In genomic region chr12:52057958-52058576, GRCh38 we compare ENCODE assay signal across 21 cellular contexts. TPM values are rescaled to one million over a fixed set of nuclear protein-coding genes. Genes with fewer than 3 reads are reported as not detected.
DNase-seq lines count a peak whose midpoint lies in the region; ATAC-seq, FAIRE-seq and TF ChIP-seq lines count a peak whose summit lies in the region.
"Had no signal": no experiment of that assay in that cellular context is flagged by ENCODE, and none has a peak within 500 bp of the region (broad histone marks: within the 10 kb centered on the region; RNA-seq: fewer than 3 reads in every experiment).

No MANE protein-coding gene starts in this region.

- no peak overlapping the region for H3K9ac ChIP-seq in GM12878 (ENCODE audit: control insufficient read depth, insufficient read depth, low read length)
- H3K9ac ChIP-seq: BLaER1 had no signal

- no peak overlapping the region for H2AFZ ChIP-seq in GM12878 (ENCODE audit: control insufficient read depth, low read depth, low read length)

- CTCF ChIA-PET in Calu3 (lab: Charles Lee) (no interaction called here), GM12878 (lab: Yijun Ruan, JAX) (interaction anchor here (1.4 to 1.5 kb wide), 2 partner anchors 14 to 32 kb away, joined by 5 to 7 read pairs; no protein-coding TSS in a partner anchor)

- no peaks in the 10 kb centered on the region for H3K27me3 Mint-ChIP-seq in Calu3 (ENCODE audit: unreplicated experiment)
- H3K27me3 Mint-ChIP-seq: CD4-positive, alpha-beta memory T cell had no signal

- intact Hi-C loops in Calu3 (cut with micrococcal nuclease; ENCODE audit: unreplicated experiment), result no loop called here
- intact Hi-C loops in GM12878 (cut with micrococcal nuclease; ENCODE audit: unreplicated experiment), result no loop called here

- no peaks in the 10 kb centered on the region for H3K27me3 ChIP-seq in GM12878 (replicated peaks in 1 of 2; ENCODE audit: control insufficient read depth in 2 of 2, insufficient read depth in 2 of 2, low read length in 1 of 2)
- no peaks in the 10 kb centered on the region for H3K27me3 ChIP-seq in gastroesophageal sphincter
- H3K27me3 ChIP-seq: BLaER1 had no signal

- H4K20me1 ChIP-seq in GM12878 (ENCODE audit: control insufficient read depth, insufficient read depth), result no peaks in the 10 kb centered on the region

- H3K9me3 ChIP-seq in GM12878 (replicated peaks; ENCODE audit: control insufficient read depth, insufficient read depth, low read length) (no peaks in the 10 kb centered on the region), gastroesophageal sphincter (no peaks in the 10 kb centered on the region)
- H3K9me3 ChIP-seq: BLaER1 had no signal

- H3K27ac Mint-ChIP-seq in Calu3 (ENCODE audit: unreplicated experiment), result no peak overlapping the region

- no peak for TF ChIP-seq CTCF in Calu3 (IDR thresholded peaks at IDR 0.05; ENCODE audit: unreplicated experiment)
- TF ChIP-seq CTCF in GM12878 (IDR thresholded peaks at IDR 0.05 in 2 of 3, conservative IDR thresholded peaks at IDR 0.05 in 1 of 3; ENCODE audit: control insufficient read depth in 2 of 3, extremely low read depth in 1 of 3, insufficient read depth in 1 of 3, low read depth in 3 of 3, low read length in 3 of 3), result no peak
- TF ChIP-seq CTCF in gastroesophageal sphincter (IDR thresholded peaks at IDR 0.05), result no peak

- BruUV-seq in Calu3 (replicated peaks; lab: Mats Ljungman, UMichigan) (TSS peak; percentile 2), GM12878 (replicated peaks; lab: Mats Ljungman, UMichigan) (TSS peak; percentile 17)

- no peaks in the 10 kb centered on the region for H3K4me1 Mint-ChIP-seq in Calu3 (ENCODE audit: low read depth, unreplicated experiment)

- H3K27ac ChIP-seq in GM12878 (ENCODE audit: control insufficient read depth, insufficient read depth) (no peak overlapping the region), gastroesophageal sphincter (peak overlapping the region in 3 of 4 donors; percentile 96 to 100 (median 98)), substantia nigra (ENCODE audit: low read depth, low read length, poor library complexity, severe bottlenecking) (peak overlapping the region; percentile 40)
- H3K27ac ChIP-seq: BLaER1 had no signal

- peaks cover 41% of the 10 kb centered on the region for H3K36me3 Mint-ChIP-seq in Calu3 (ENCODE audit: insufficient read depth, unreplicated experiment)
- H3K36me3 Mint-ChIP-seq: CD4-positive, alpha-beta memory T cell had no signal

- H3K4me2 ChIP-seq in GM12878 (ENCODE audit: control insufficient read depth, insufficient read depth), result no peak overlapping the region
- H3K4me2 ChIP-seq: BLaER1 had no signal

- TF ChIP-seq POLR2A in GM12878 (IDR thresholded peaks at IDR 0.05; ENCODE audit: low read depth, low read length) (no peak), gastroesophageal sphincter (IDR thresholded peaks at IDR 0.05) (no peak)

- H3K36me3 ChIP-seq in GM12878 (ENCODE audit: control insufficient read depth in 2 of 2, insufficient read depth in 2 of 2, low read length in 1 of 2) (no peaks in the 10 kb centered on the region; a peak in 1 of 4 replicates), gastroesophageal sphincter (peaks cover 0 to 64% of the 10 kb centered on the region in 2 donors)

- DNase-seq in Calu3, result no peak
- DNase-seq in GM12878 (ENCODE audit: low read depth, low spot score), result no peak
- no peak for DNase-seq in substantia nigra (lab: John Stamatoyannopoulos, UW)
- no peak for DNase-seq in H4 (ENCODE audit: low spot score)
- DNase-seq in SW480 (ENCODE audit: low spot score), result no peak
- DNase-seq: DMS53, EL, NCI-H187 treated with DMSO at 0.1 percent for 48 hours, NCI-H2227 treated with DMSO at 0.1 percent for 48 hours, NCI-H774, OCI-M1, RPMI8226, SIG-M5 had no signal

- RAD21 ChIA-PET in GM12878 (lab: Charles Lee; ENCODE audit: unreplicated experiment), result interaction anchor here (1.5 kb wide), 1 partner anchor 24 kb away, joined by 3 read pairs; no protein-coding TSS in a partner anchor

- no peak overlapping the region for H3K4me3 ChIP-seq in GM12878
- H3K4me3 ChIP-seq in gastroesophageal sphincter, result no peak overlapping the region
- H3K4me3 ChIP-seq: BLaER1 had no signal

- 50% methylated on average over 10 of the region's 10 CpGs for WGBS in GM12878 (ENCODE audit: insufficient coverage, insufficient replicate concordance, low lambda C conversion rate, missing lambda C conversion rate)
- WGBS in gastroesophageal sphincter (ENCODE audit: low coverage in 1 of 2), 2 donors, result 87 to 95% methylated on average over 4 to 9 of the region's 10 CpGs

- in situ Hi-C loops in GM12878 (cut with MboI), result no loop called here

- H3K4me1 ChIP-seq in GM12878 (ENCODE audit: control insufficient read depth, insufficient read depth, low read length), result no peaks in the 10 kb centered on the region
- peaks cover 0 to 82% (median 5%) of the 10 kb centered on the region in 3 donors for H3K4me1 ChIP-seq in gastroesophageal sphincter

- no peak for ATAC-seq in GM12878
- ATAC-seq in gastroesophageal sphincter, result no peak
- no peak for ATAC-seq in GM19397 (IDR thresholded peaks at IDR 0.05; ENCODE audit: unreplicated experiment)

- no peaks in the 10 kb centered on the region for H3K9me3 Mint-ChIP-seq in Calu3 (ENCODE audit: low read depth, unreplicated experiment)
- H3K9me3 Mint-ChIP-seq: CD4-positive, alpha-beta memory T cell had no signal

- no peaks in the 10 kb centered on the region for H3K79me2 ChIP-seq in GM12878 (ENCODE audit: control insufficient read depth, insufficient read depth, low read length)

- TF ChIP-seq EP300 in GM12878 (IDR thresholded peaks at IDR 0.05; ENCODE audit: borderline replicate concordance in 1 of 2, control insufficient read depth in 1 of 2, low read depth in 2 of 2, low read length in 2 of 2), result no peak
- no peak for TF ChIP-seq EP300 in gastroesophageal sphincter (IDR thresholded peaks at IDR 0.05)

- SMC1A ChIA-PET in GM12878 (lab: Charles Lee; ENCODE audit: uncharacterized antibody, unreplicated experiment), result no interaction called here

- TF ChIP-seq RAD21 in GM12878 (IDR thresholded peaks at IDR 0.05; ENCODE audit: insufficient read depth, low read depth, low read length), result no peak

- no peak for FAIRE-seq in GM12878 (lab: Jason Lieb, UNC)
- FAIRE-seq: GM12891, H1 had no signal

- POLR2A ChIA-PET in GM12878 (lab: Charles Lee), result no interaction called here

- H3K4me3 Mint-ChIP-seq in Calu3 (ENCODE audit: low read depth, unreplicated experiment), result no peak overlapping the region
- H3K4me3 Mint-ChIP-seq: CD4-positive, alpha-beta memory T cell had no signal

RNA-seq across cellular contexts. Expression of gene NR4A1, which starts 6.8 kb away (rescaled TPM):
- total RNA-seq in Calu3 (2022), result 18.0 and 18.9 TPM in 2 replicates
- total RNA-seq in GM12878 (2013; cell fraction: nucleolus; rRNA removed), result 9.2 and 12.6 TPM in 2 replicates
- 2.4 and 4.1 TPM in 2 replicates for total RNA-seq in GM12878 (2014; rRNA removed)
- 1.5 and 2.2 TPM in 2 replicates for total RNA-seq in GM12878 (2014; rRNA removed; fragmentation: Illumina TruSeq; extraction: Trizol)
- 7.9 TPM in 2 replicates for total RNA-seq in GM12878 (2021)
- 1.5 TPM for polyA plus RNA-seq in GM12878 (2011; ENCODE audit: low read depth)
- 1.3 and 2.9 TPM in 2 replicates for polyA plus RNA-seq in GM12878 (2011; rRNA removed)
- 5.8 and 7.7 TPM in 2 replicates for polyA plus RNA-seq in GM12878 (2011; cell fraction: cytosol; rRNA removed)
- 20.2 and 21.4 TPM in 2 replicates for polyA plus RNA-seq in GM12878 (2011; cell fraction: nucleus; rRNA removed)
- polyA plus RNA-seq in GM12878 (2012), result 4.3 and 15.3 TPM in 2 replicates
- polyA plus RNA-seq in GM12878 (2014; fragmentation: Illumina TruSeq; extraction: Trizol), result 1.2 and 2.0 TPM in 2 replicates
- polyA plus RNA-seq in GM12878 (2014; fragmentation: Nextera tagmentation; extraction: Ambion mirVana), result under 1 TPM in 1 of 2 experiments, not detected in 1; 0.05 TPM
- polyA plus RNA-seq in GM12878 (2014; rRNA removed), result 5.9 TPM in 2 replicates
- polyA plus RNA-seq in GM12878 (2016; fragmentation: Nextera tagmentation; extraction: Ambion mirVana), result 1 to 10 TPM; 1.5 to 1.9 TPM
- 3.7 and 8.3 TPM in 2 replicates for polyA minus RNA-seq in GM12878 (2011; rRNA and poly(A)+ RNA removed)
- polyA minus RNA-seq in GM12878 (2011; cell fraction: cytosol; rRNA and poly(A)+ RNA removed), result 6.8 and 7.4 TPM in 2 replicates
- polyA minus RNA-seq in GM12878 (2011; cell fraction: nucleus; rRNA and poly(A)+ RNA removed), result 14.4 and 17.9 TPM in 2 replicates
- 10 to 100 TPM; 29.9 to 67.2 (median 35.2) TPM for total RNA-seq in gastroesophageal sphincter
- 0.16 and 0.54 TPM in 2 replicates for total RNA-seq in H4 (2014; rRNA removed; shearing (Covaris generic))

RNA-seq across cellular contexts. Expression of gene ATG101, which starts 11.7 kb away (rescaled TPM):
- total RNA-seq in Calu3 (2022) (32.8 and 35.0 TPM in 2 replicates), GM12878 (2014; rRNA removed) (44.5 and 44.8 TPM in 2 replicates), GM12878 (2014; rRNA removed; fragmentation: Illumina TruSeq; extraction: Trizol) (21.5 and 21.9 TPM in 2 replicates), GM12878 (2021) (33.8 and 36.5 TPM in 2 replicates), gastroesophageal sphincter (10 to 100 TPM; 36.7 to 60.2 (median 52.6) TPM)
- total RNA-seq in GM12878 (2013; cell fraction: nucleolus; rRNA removed), result 13.7 and 15.2 TPM in 2 replicates
- polyA plus RNA-seq in GM12878 (2011; ENCODE audit: low read depth), result 21.8 TPM
- polyA plus RNA-seq in GM12878 (2011; rRNA removed) (31.4 and 49.8 TPM in 2 replicates), GM12878 (2014; fragmentation: Illumina TruSeq; extraction: Trizol) (10.4 and 26.0 TPM in 2 replicates), GM12878 (2014; fragmentation: Nextera tagmentation; extraction: Ambion mirVana) (1 to 10 TPM; 2.7 to 5.6 TPM), GM12878 (2014; rRNA removed) (42.7 and 43.1 TPM in 2 replicates), GM12878 (2016; fragmentation: Nextera tagmentation; extraction: Ambion mirVana) (10 to 100 TPM; 34.1 to 40.5 TPM)
- polyA plus RNA-seq in GM12878 (2011; cell fraction: cytosol; rRNA removed), result 64.4 and 85.9 TPM in 2 replicates
- polyA plus RNA-seq in GM12878 (2011; cell fraction: nucleus; rRNA removed), result 34.2 and 44.8 TPM in 2 replicates
- polyA plus RNA-seq in GM12878 (2012), result 26.6 and 32.8 TPM in 2 replicates
- 48.9 and 54.6 TPM in 2 replicates for polyA minus RNA-seq in GM12878 (2011; rRNA and poly(A)+ RNA removed)
- 9.0 and 11.8 TPM in 2 replicates for polyA minus RNA-seq in GM12878 (2011; cell fraction: cytosol; rRNA and poly(A)+ RNA removed)
- 12.6 and 24.2 TPM in 2 replicates for polyA minus RNA-seq in GM12878 (2011; cell fraction: nucleus; rRNA and poly(A)+ RNA removed)
- 57.5 and 63.0 TPM in 2 replicates for total RNA-seq in H4 (2014; rRNA removed; shearing (Covaris generic))

RNA-seq across cellular contexts. Expression of gene SMIM41, which starts 21.4 kb away (rescaled TPM):
- total RNA-seq in Calu3 (2022) (not detected in 2 replicates), GM12878 (2014; rRNA removed) (not detected in 2 replicates), GM12878 (2014; rRNA removed; fragmentation: Illumina TruSeq; extraction: Trizol) (not detected in 2 replicates), GM12878 (2021) (0.19 TPM in 1 of 2 replicates, not detected in the other), gastroesophageal sphincter (10 to 100 TPM in 1 of 4 donors, 1 to 10 TPM in 3; 4.0 to 12.8 (median 4.6) TPM)
- total RNA-seq in GM12878 (2013; cell fraction: nucleolus; rRNA removed), result 0.27 TPM in 1 of 2 replicates, not detected in the other
- not detected for polyA plus RNA-seq in GM12878 (2011; ENCODE audit: low read depth)
- polyA plus RNA-seq in GM12878 (2011; rRNA removed) (not detected in 2 replicates), GM12878 (2014; fragmentation: Illumina TruSeq; extraction: Trizol) (not detected in 2 replicates), GM12878 (2014; fragmentation: Nextera tagmentation; extraction: Ambion mirVana) (not detected), GM12878 (2014; rRNA removed) (not detected in 2 replicates), GM12878 (2016; fragmentation: Nextera tagmentation; extraction: Ambion mirVana) (not detected)
- not detected in 2 replicates for polyA plus RNA-seq in GM12878 (2011; cell fraction: cytosol; rRNA removed)
- not detected in 2 replicates for polyA plus RNA-seq in GM12878 (2011; cell fraction: nucleus; rRNA removed)
- polyA plus RNA-seq in GM12878 (2012), result not detected in 2 replicates
- polyA minus RNA-seq in GM12878 (2011; rRNA and poly(A)+ RNA removed), result not detected in 2 replicates
- polyA minus RNA-seq in GM12878 (2011; cell fraction: cytosol; rRNA and poly(A)+ RNA removed), result not detected in 2 replicates
- 0.86 TPM in 1 of 2 replicates, not detected in the other for polyA minus RNA-seq in GM12878 (2011; cell fraction: nucleus; rRNA and poly(A)+ RNA removed)
- total RNA-seq in H4 (2014; rRNA removed; shearing (Covaris generic)), result not detected in 2 replicates
- total RNA-seq: CD4-positive, alpha-beta memory T cell; HT-29; M059J had no signal
- polyA plus RNA-seq: CD4-positive, alpha-beta memory T cell had no signal

RNA-seq across cellular contexts. Expression of gene TAMALIN, which starts 51.3 kb away (rescaled TPM):
- total RNA-seq in Calu3 (2022) (0.34 TPM in 1 of 2 replicates, not detected in the other), GM12878 (2014; rRNA removed) (0.23 and 0.38 TPM in 2 replicates), GM12878 (2014; rRNA removed; fragmentation: Illumina TruSeq; extraction: Trizol) (0.14 and 0.58 TPM in 2 replicates), GM12878 (2021) (0.35 and 0.49 TPM in 2 replicates), gastroesophageal sphincter (10 to 100 TPM; 11.8 to 18.0 (median 16.1) TPM)
- 6.8 and 7.1 TPM in 2 replicates for total RNA-seq in GM12878 (2013; cell fraction: nucleolus; rRNA removed)
- polyA plus RNA-seq in GM12878 (2011; ENCODE audit: low read depth), result not detected
- polyA plus RNA-seq in GM12878 (2011; rRNA removed) (0.15 and 0.29 TPM in 2 replicates), GM12878 (2014; fragmentation: Illumina TruSeq; extraction: Trizol) (0.09 TPM in 1 of 2 replicates, not detected in the other), GM12878 (2014; fragmentation: Nextera tagmentation; extraction: Ambion mirVana) (not detected), GM12878 (2014; rRNA removed) (0.13 and 0.27 TPM in 2 replicates), GM12878 (2016; fragmentation: Nextera tagmentation; extraction: Ambion mirVana) (not detected)
- 0.25 and 0.30 TPM in 2 replicates for polyA plus RNA-seq in GM12878 (2011; cell fraction: cytosol; rRNA removed)
- polyA plus RNA-seq in GM12878 (2011; cell fraction: nucleus; rRNA removed), result 0.52 and 0.67 TPM in 2 replicates
- polyA plus RNA-seq in GM12878 (2012), result 0.22 and 1.0 TPM in 2 replicates
- polyA minus RNA-seq in GM12878 (2011; rRNA and poly(A)+ RNA removed), result 0.46 TPM in 1 of 2 replicates, not detected in the other
- polyA minus RNA-seq in GM12878 (2011; cell fraction: cytosol; rRNA and poly(A)+ RNA removed), result not detected in 2 replicates
- 0.36 TPM in 1 of 2 replicates, not detected in the other for polyA minus RNA-seq in GM12878 (2011; cell fraction: nucleus; rRNA and poly(A)+ RNA removed)
- 0.35 and 1.8 TPM in 2 replicates for total RNA-seq in H4 (2014; rRNA removed; shearing (Covaris generic))
